Comparison of ENCODE assay signal across 18 cellular contexts in the genomic region with DNA sequence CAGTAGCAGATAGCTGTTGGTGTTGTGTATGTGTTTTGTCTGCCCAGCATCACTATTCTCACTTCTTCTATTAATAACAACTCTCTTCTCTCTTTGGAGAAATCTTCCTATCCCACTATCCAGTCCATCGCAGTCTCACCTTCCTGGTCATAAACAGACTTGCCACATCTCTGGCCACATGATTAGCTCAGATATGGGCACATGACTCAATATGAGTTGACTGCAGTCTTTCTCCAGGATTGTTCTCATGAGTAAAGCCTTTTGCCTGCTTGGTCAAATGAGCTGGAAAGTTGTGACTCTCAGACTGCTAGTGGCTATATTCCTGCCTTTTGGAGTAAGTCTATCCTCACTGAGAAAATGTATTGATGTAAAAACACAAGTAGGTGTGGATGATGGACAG. TPM values are rescaled to one million over a fixed set of nuclear protein-coding genes. Genes with fewer than 3 reads are reported as not detected.
DNase-seq lines count a peak whose midpoint lies in the region; ATAC-seq and TF ChIP-seq lines count a peak whose summit lies in the region.
"Had no signal": no experiment of that assay in that cellular context is flagged by ENCODE, and none has a peak within 500 bp of the region (broad histone marks: within the 10 kb centered on the region; RNA-seq: fewer than 3 reads in every experiment).

No MANE protein-coding gene starts in this region.

- no peak overlapping the region for H3K9ac ChIP-seq in IMR-90 (ENCODE audit: low read depth, low read length)
- H3K9ac ChIP-seq in trophoblast cell (ENCODE audit: low read length): no peak overlapping the region

- H2AFZ ChIP-seq in IMR-90 (replicated peaks; ENCODE audit: low read length, poor library complexity): no peak overlapping the region
- H2AFZ ChIP-seq in trophoblast cell (ENCODE audit: insufficient read depth, low read length, poor library complexity): no peak overlapping the region

- CTCF ChIA-PET in IMR-90 (lab: Yijun Ruan, JAX): interaction anchor here (0.9 to 2.4 kb wide), 4 partner anchors 66 to 500 kb away, joined by 3 to 41 read pairs (median 4); no protein-coding TSS in a partner anchor

- H2BK120ac ChIP-seq in IMR-90 (ENCODE audit: low read depth, low read length) (no peak overlapping the region), trophoblast cell (ENCODE audit: insufficient read depth, low read length, poor library complexity) (no peak overlapping the region)

- no peak overlapping the region for H2BK20ac ChIP-seq in IMR-90 (ENCODE audit: low read depth, low read length)

- TF ChIP-seq RAD21 in IMR-90 (IDR thresholded peaks at IDR 0.05; ENCODE audit: low read length): no peak

- H2BK15ac ChIP-seq in IMR-90 (ENCODE audit: low read depth, low read length): no peak overlapping the region

- no peak overlapping the region for H2BK12ac ChIP-seq in trophoblast cell (ENCODE audit: low read length)

- H3K9me3 ChIP-seq in IMR-90 (ENCODE audit: control insufficient read depth, insufficient read depth, low read length) (no peaks in the 10 kb centered on the region), trophoblast cell (ENCODE audit: insufficient read depth, low read depth, low read length) (peaks cover 2% of the 10 kb centered on the region)
- H3K9me3 ChIP-seq: BE2C had no signal

- no TSS peak for BruUV-seq in IMR-90 (replicated peaks; lab: Mats Ljungman, UMichigan)

- H3K4ac ChIP-seq in IMR-90 (ENCODE audit: low read depth, low read length) (no peak overlapping the region), trophoblast cell (ENCODE audit: low read depth, low read length) (no peak overlapping the region)

- H3K36me3 ChIP-seq in IMR-90 (ENCODE audit: control insufficient read depth, insufficient read depth, low read length) (no peaks in the 10 kb centered on the region), trophoblast cell (ENCODE audit: control insufficient read depth in 1 of 2, insufficient read depth in 2 of 2, low read length in 2 of 2) (no peaks in the 10 kb centered on the region)
- H3K36me3 ChIP-seq: BE2C had no signal

- in situ Hi-C loops in IMR-90 (cut with MboI; ENCODE audit: low sequenced_read_pairs): no loop called here
- in situ Hi-C loops in SK-MEL-5 (cut with HindIII; ENCODE audit: low pct_unique_long_range_greater_than_20kb, low sequenced_read_pairs): no loop called here

- H3K79me1 ChIP-seq in IMR-90 (ENCODE audit: low read depth in 1 of 2, low read length in 2 of 2): no peaks in the 10 kb centered on the region
- H3K79me1 ChIP-seq in trophoblast cell (ENCODE audit: low read length): peaks cover 17% of the 10 kb centered on the region

- no peaks in the 10 kb centered on the region for H3K9me1 ChIP-seq in IMR-90 (ENCODE audit: insufficient read depth, low read length)

- H3K18ac ChIP-seq in IMR-90 (ENCODE audit: low read depth, low read length): no peak overlapping the region
- H3K18ac ChIP-seq in trophoblast cell (ENCODE audit: low read length): no peak overlapping the region

- H3K4me3 ChIP-seq in IMR-90 (ENCODE audit: insufficient read depth, low read depth, low read length): no peak overlapping the region
- no peak overlapping the region for H3K4me3 ChIP-seq in trophoblast cell (ENCODE audit: low read depth, low read length)

- DNase-seq in IMR-90 (peak; percentile 4), SK-MEL-5 (ENCODE audit: low read depth, low spot score) (peak; percentile 44), epithelial cell of prostate (ENCODE audit: low read depth, low spot score) (no peak), trophoblast cell (peak; percentile 84 to 88), epidermal melanocyte (ENCODE audit: insufficient read length, low spot score) (no peak), NCI-H345 (lab: John Stamatoyannopoulos, UW) (no peak), NK-92 (lab: John Stamatoyannopoulos, UW; ENCODE audit: unreplicated experiment) (no peak)
- no peak for DNase-seq in stimulated activated CD4-positive, alpha-beta T cell treated with anti-CD3 and anti-CD28 coated beads, Interleukin-2, amount 100 ng/mL, for 24 hours
- DNase-seq: BE2C; CD4-positive, alpha-beta memory T cell; DMS79 treated with DMSO at 0.1 percent for 48 hours; GF-D8; NCI-H1105; NCI-H1694 treated with DMSO at 0.1 percent for 48 hours; NCI-H446; NCI-H748 treated with DMSO at 0.1 percent for 48 hours; SHP77 treated with DMSO at 0.1 percent for 48 hours had no signal

- TF ChIP-seq POLR2A in IMR-90 (IDR thresholded peaks at IDR 0.05; ENCODE audit: low read depth, low read length): no peak

- H3K79me2 ChIP-seq in trophoblast cell (ENCODE audit: control insufficient read depth, insufficient read depth, low read length, poor library complexity): no peaks in the 10 kb centered on the region

- no peak overlapping the region for H3K56ac ChIP-seq in IMR-90 (ENCODE audit: extremely low read depth, insufficient read depth, low read length)

- no peak overlapping the region for H2AK5ac ChIP-seq in IMR-90 (ENCODE audit: low read depth, low read length)
- H2AK5ac ChIP-seq in trophoblast cell (ENCODE audit: low read length): no peak overlapping the region

- no peak overlapping the region for H3K14ac ChIP-seq in IMR-90 (replicated peaks; ENCODE audit: low read depth, low read length)
- H3K14ac ChIP-seq in trophoblast cell (ENCODE audit: low read length): no peak overlapping the region

- H3K4me2 ChIP-seq in IMR-90 (ENCODE audit: low read depth, low read length) (no peak overlapping the region), trophoblast cell (ENCODE audit: low read length) (no peak overlapping the region)

- TF ChIP-seq CTCF in IMR-90 (conservative IDR thresholded peaks at IDR 0.05; ENCODE audit: low read depth, low read length): no peak

- no peak for ATAC-seq in IMR-90 (ENCODE audit: low read depth)
- ATAC-seq: Panc1 had no signal

- no peak overlapping the region for H2AK9ac ChIP-seq in IMR-90 (replicated peaks; ENCODE audit: low read depth, low read length, poor library complexity)

- no peak overlapping the region for H4K8ac ChIP-seq in IMR-90 (ENCODE audit: low read depth in 2 of 2, low read length in 2 of 2)
- H4K8ac ChIP-seq in trophoblast cell (ENCODE audit: low read depth, low read length): no peak overlapping the region

- H3K27ac ChIP-seq in IMR-90 (ENCODE audit: insufficient read depth, low read length) (no peak overlapping the region), epithelial cell of prostate (peak overlapping the region; percentile 20), trophoblast cell (ENCODE audit: low read depth, low read length) (peak overlapping the region; percentile 61)

- no peaks in the 10 kb centered on the region for H4K20me1 ChIP-seq in IMR-90 (ENCODE audit: insufficient read depth, low read length)

- dilution Hi-C loops in IMR-90 (cut with HindIII; ENCODE audit: low sequenced_read_pairs, unreplicated experiment): no loop called here

- no peak overlapping the region for H3K23ac ChIP-seq in IMR-90 (ENCODE audit: low read depth, low read length)
- H3K23ac ChIP-seq in trophoblast cell (ENCODE audit: low read length): no peak overlapping the region

- no peak overlapping the region for H2BK5ac ChIP-seq in IMR-90 (ENCODE audit: low read depth, low read length, poor library complexity, severe bottlenecking)
- H2BK5ac ChIP-seq in trophoblast cell (ENCODE audit: low read depth, low read length, poor library complexity): no peak overlapping the region

- H3K4me1 ChIP-seq in IMR-90 (ENCODE audit: control insufficient read depth, insufficient read depth, low read length): peaks cover 3% of the 10 kb centered on the region; the same call in 1 of the 2 replicates
- H3K4me1 ChIP-seq in trophoblast cell (ENCODE audit: control insufficient read depth in 1 of 2, insufficient read depth in 2 of 2, low read length in 2 of 2): peaks cover 0 to 10% of the 10 kb centered on the region in 2 experiments
- H3K4me1 ChIP-seq: BE2C had no signal

- intact Hi-C loops in IMR-90 (cut with micrococcal nuclease): loop anchor here (10.0 kb wide), 1 partner anchor 626 kb away; no protein-coding TSS in a partner anchor

- POLR2A ChIA-PET in IMR-90 (lab: Charles Lee; ENCODE audit: unreplicated experiment): no interaction called here

- peaks cover 2% of the 10 kb centered on the region; the same call in 1 of the 2 replicates for H3K27me3 ChIP-seq in IMR-90 (ENCODE audit: control insufficient read depth, insufficient read depth, low read length)
- H3K27me3 ChIP-seq in trophoblast cell (ENCODE audit: insufficient read depth, low read length): no peaks in the 10 kb centered on the region
- H3K27me3 ChIP-seq: BE2C had no signal

- no peak overlapping the region for H4K12ac ChIP-seq in trophoblast cell (ENCODE audit: low read depth, low read length)

- H4K91ac ChIP-seq in IMR-90 (ENCODE audit: insufficient read depth, low read depth, low read length) (no peak overlapping the region), trophoblast cell (ENCODE audit: low read depth, low read length) (no peak overlapping the region)

- H4K5ac ChIP-seq in IMR-90 (ENCODE audit: low read depth, low read length): no peak overlapping the region

- WGBS in IMR-90 (ENCODE audit: extremely low coverage in 2 of 2, insufficient read length in 1 of 2), 2 experiments: 100% methylated on average over 1 of the region's 1 CpG; no CpG with 5 or more reads in 1 of the 2 experiments
- no CpG with 5 or more reads among the region's 1 CpG for WGBS in trophoblast cell (ENCODE audit: extremely low coverage, insufficient coverage, insufficient read length)

TF ChIP-seq in IMR-90, 13 proteins besides CTCF, POLR2A, EP300 and RAD21:
- TF ChIP-seq, protein P1, sequence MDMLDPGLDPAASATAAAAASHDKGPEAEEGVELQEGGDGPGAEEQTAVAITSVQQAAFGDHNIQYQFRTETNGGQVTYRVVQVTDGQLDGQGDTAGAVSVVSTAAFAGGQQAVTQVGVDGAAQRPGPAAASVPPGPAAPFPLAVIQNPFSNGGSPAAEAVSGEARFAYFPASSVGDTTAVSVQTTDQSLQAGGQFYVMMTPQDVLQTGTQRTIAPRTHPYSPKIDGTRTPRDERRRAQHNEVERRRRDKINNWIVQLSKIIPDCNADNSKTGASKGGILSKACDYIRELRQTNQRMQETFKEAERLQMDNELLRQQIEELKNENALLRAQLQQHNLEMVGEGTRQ (IDR thresholded peaks at IDR 0.05; ENCODE audit: low read depth, low read length): peak; percentile 75; the same call in 1 of the 2 replicates
- TF ChIP-seq FOS (IDR thresholded peaks at IDR 0.05; ENCODE audit: low read depth, low read length): no peak

RNA-seq across cellular contexts. Expression of a gene that starts 32.9 kb away (rescaled TPM):
- 16.4 and 16.8 TPM in 2 replicates for total RNA-seq in IMR-90 (2012; rRNA removed)
- 8.2 and 8.4 TPM in 2 replicates for polyA plus RNA-seq in IMR-90 (2012; rRNA removed)
- 2.2 and 3.5 TPM in 2 replicates for polyA plus RNA-seq in IMR-90 (2012; cell fraction: cytosol; rRNA removed)
- 1.9 and 10.5 TPM in 2 replicates for polyA plus RNA-seq in IMR-90 (2012; cell fraction: nucleus; rRNA removed; ENCODE audit: low replicate concordance)
- 20.7 and 21.6 TPM in 2 replicates for total RNA-seq in SK-MEL-5 (2014; rRNA removed; shearing (Covaris generic))
- polyA plus RNA-seq in SK-MEL-5 (2015; cell fraction: cytosol; rRNA removed): 12.5 and 16.4 TPM in 2 replicates
- polyA plus RNA-seq in SK-MEL-5 (2015; cell fraction: nucleus; rRNA removed): 20.7 and 27.3 TPM in 2 replicates
- polyA plus RNA-seq in trophoblast cell (2013): 10.9 and 11.5 TPM in 2 replicates

Comparison
In these comparisons a context has a peak if more than half of its experiments do, and no peak if none do; other contexts are left out.
1. DNase-seq: peak in IMR-90 (single experiment), SK-MEL-5 (single experiment) and trophoblast cell (2 of 2); none in epithelial cell of prostate (single experiment), epidermal melanocyte (single experiment), NCI-H345 (single experiment), stimulated activated CD4-positive, alpha-beta T cell treated with anti-CD3 and anti-CD28 coated beads, Interleukin-2, amount 100 ng/mL, for 24 hours (0 of 2) and NK-92 (single experiment).